ENCODE assay signal across 1 cellular context in genomic region chr12:6328945-6329692, GRCh38.
TF ChIP-seq lines count a peak whose summit lies in the region.

No MANE protein-coding gene starts in this region.

TF ChIP-seq in IMR-90, 13 proteins besides CTCF, POLR2A, EP300 and RAD21:
- TF ChIP-seq MAFK (IDR thresholded peaks at IDR 0.05; ENCODE audit: low read depth, low read length) (no peak), USF2 (IDR thresholded peaks at IDR 0.05; ENCODE audit: low read depth, low read length) (no peak), ELK1 (IDR thresholded peaks at IDR 0.05; ENCODE audit: borderline replicate concordance, low read depth, low read length) (no peak), CHD1 (IDR thresholded peaks at IDR 0.05; ENCODE audit: low read depth, low read length) (no peak), FOS (IDR thresholded peaks at IDR 0.05; ENCODE audit: low read depth, low read length) (no peak), MAZ (IDR thresholded peaks at IDR 0.05; ENCODE audit: borderline replicate concordance, low read depth, low read length) (no peak), NFE2L2 (IDR thresholded peaks at IDR 0.05; ENCODE audit: low read depth, low read length) (no peak), CEBPB (IDR thresholded peaks at IDR 0.05; ENCODE audit: low read depth, low read length) (no peak), RCOR1 (IDR thresholded peaks at IDR 0.05; ENCODE audit: insufficient replicate concordance, low read length) (no peak), BHLHE40 (IDR thresholded peaks at IDR 0.05; ENCODE audit: low read depth, low read length) (no peak), MXI1 (IDR thresholded peaks at IDR 0.05; ENCODE audit: borderline replicate concordance, low read depth, low read length) (no peak)
